ENCODE assay signal across 10 cellular contexts in the genomic region with DNA sequence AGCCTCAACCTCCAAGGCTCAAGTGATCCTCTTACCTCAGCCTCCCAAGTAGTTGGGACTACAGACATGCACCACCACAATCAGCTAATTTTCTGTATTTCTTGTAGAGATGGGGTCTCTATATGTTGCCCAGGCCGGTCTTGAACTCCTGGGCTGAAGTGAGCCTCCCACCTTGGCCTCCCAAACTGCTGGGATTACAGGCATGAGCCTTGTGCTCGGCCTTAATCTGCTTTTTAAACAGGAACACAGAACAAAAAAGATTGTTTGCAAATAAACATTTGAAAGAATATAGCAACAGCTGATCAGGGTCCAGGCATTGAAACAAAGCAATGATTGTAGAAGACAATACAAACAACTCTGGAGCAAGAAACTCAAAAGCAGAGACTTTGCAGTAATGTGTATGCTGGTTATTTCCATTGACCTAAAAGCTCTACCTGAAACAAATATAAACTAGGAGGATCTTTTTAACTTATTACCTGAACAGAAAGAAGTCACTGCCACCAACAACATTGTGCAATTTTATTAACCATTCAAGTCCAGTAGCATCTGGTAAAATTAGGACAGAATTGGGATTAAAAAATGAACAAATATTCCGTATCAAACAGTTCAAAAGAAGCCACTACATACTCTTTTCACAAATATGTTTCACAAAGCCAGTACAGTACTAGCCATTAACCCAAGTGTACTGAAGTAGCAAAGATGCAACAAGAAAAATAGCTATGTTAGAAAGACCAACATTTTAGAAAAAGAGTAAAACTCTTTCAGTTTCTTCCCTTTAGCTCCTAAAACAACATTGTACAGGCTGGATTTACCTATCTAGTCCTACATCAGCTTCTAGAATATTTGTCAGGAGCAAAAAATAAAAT. TPM values are rescaled to one million over a fixed set of nuclear protein-coding genes. Genes with fewer than 3 reads are reported as not detected.
DNase-seq lines count a peak whose midpoint lies in the region; ATAC-seq and TF ChIP-seq lines count a peak whose summit lies in the region.
"Had no signal": no experiment of that assay in that cellular context is flagged by ENCODE, and none has a peak within 500 bp of the region (broad histone marks: within the 10 kb centered on the region; RNA-seq: fewer than 3 reads in every experiment).

No MANE protein-coding gene starts in this region.

- no peak overlapping the region for H3K4ac ChIP-seq in trophoblast cell (ENCODE audit: low read depth, low read length)

- H3K4me2 ChIP-seq in trophoblast cell (ENCODE audit: low read length) = peak overlapping the region; percentile 61
- no peak overlapping the region for H3K4me2 ChIP-seq in osteoblast (ENCODE audit: insufficient read depth, low read length)

- H3K79me2 ChIP-seq in trophoblast cell (ENCODE audit: control insufficient read depth, insufficient read depth, low read length, poor library complexity) (peaks cover 2% of the 10 kb centered on the region), osteoblast (ENCODE audit: insufficient read depth, low read length) (no peaks in the 10 kb centered on the region)

- H3K36me3 Mint-ChIP-seq in WTC11 = peaks cover 35% of the 10 kb centered on the region

- peaks cover 29% of the 10 kb centered on the region for H3K9me3 Mint-ChIP-seq in WTC11

- no peak overlapping the region for H2AFZ ChIP-seq in trophoblast cell (ENCODE audit: insufficient read depth, low read length, poor library complexity)
- no peak overlapping the region for H2AFZ ChIP-seq in osteoblast (ENCODE audit: low read length)

- DNase-seq in WTC11 (ENCODE audit: low spot score) (no peak), trophoblast cell (no peak), osteoblast (ENCODE audit: insufficient read length, low spot score, missing footprints) (no peak), UCSD-AML1 (lab: John Stamatoyannopoulos, UW; ENCODE audit: unreplicated experiment) (no peak), kidney tubule cell (ENCODE audit: low spot score) (no peak)
- no peak for DNase-seq in activated CD4-positive, alpha-beta T cell treated with anti-CD3 and anti-CD28 coated beads, Interleukin-2, amount 50 U/mL, for 1 hour
- DNase-seq: NCI-H1092, nucleus accumbens had no signal

- peak overlapping the region; percentile 77 for H3K14ac ChIP-seq in trophoblast cell (ENCODE audit: low read length)

- CTCF ChIA-PET in WTC11 (lab: Charles Lee) = interaction anchor here (0.7 kb wide), 1 partner anchor 12 kb away, joined by 3 read pairs; no protein-coding TSS in a partner anchor

- H3K9ac ChIP-seq in trophoblast cell (ENCODE audit: low read length) = no peak overlapping the region

- peak overlapping the region; percentile 54 for H4K12ac ChIP-seq in trophoblast cell (ENCODE audit: low read depth, low read length)

- TF ChIP-seq CTCF in WTC11 (IDR thresholded peaks at IDR 0.05) (no peak), osteoblast (IDR thresholded peaks at IDR 0.05; ENCODE audit: extremely low read depth, low read depth, low read length) (no peak)

- POLR2A ChIA-PET in WTC11 (lab: Charles Lee) = interaction anchor here (0.7 kb wide), 1 partner anchor 10 kb away, joined by 4 read pairs; no protein-coding TSS in a partner anchor

- no peak overlapping the region for H3K4me3 Mint-ChIP-seq in WTC11

- H3K4me3 ChIP-seq in trophoblast cell (ENCODE audit: low read depth, low read length) (no peak overlapping the region), osteoblast (ENCODE audit: insufficient read depth, low read length) (no peak overlapping the region)

- peak; percentile 9 for ATAC-seq in GM18519 (IDR thresholded peaks at IDR 0.05; ENCODE audit: low FRiP score, unreplicated experiment)
- peak; percentile 25 for ATAC-seq in HG02610 (IDR thresholded peaks at IDR 0.05; ENCODE audit: unreplicated experiment)
- no peak for ATAC-seq in WTC11

- H3K27me3 ChIP-seq in trophoblast cell (ENCODE audit: insufficient read depth, low read length) = no peaks in the 10 kb centered on the region
- no peaks in the 10 kb centered on the region for H3K27me3 ChIP-seq in osteoblast (ENCODE audit: insufficient read depth, low read length)

- H4K20me1 ChIP-seq in osteoblast (ENCODE audit: insufficient read depth, low read length) = no peaks in the 10 kb centered on the region

- peaks cover 9% of the 10 kb centered on the region for H3K79me1 ChIP-seq in trophoblast cell (ENCODE audit: low read length)

- no peak overlapping the region for H4K8ac ChIP-seq in trophoblast cell (ENCODE audit: low read depth, low read length)

- H2AK5ac ChIP-seq in trophoblast cell (ENCODE audit: low read length) = no peak overlapping the region

- peak overlapping the region; percentile 80 for H4K91ac ChIP-seq in trophoblast cell (ENCODE audit: low read depth, low read length)

- H2BK12ac ChIP-seq in trophoblast cell (ENCODE audit: low read length) = peak overlapping the region; percentile 89

- no peak overlapping the region for H3K27ac Mint-ChIP-seq in WTC11

- WGBS in trophoblast cell (ENCODE audit: extremely low coverage, insufficient coverage, insufficient read length) = no CpG with 5 or more reads among the region's 3 CpGs

- H3K9me3 ChIP-seq in trophoblast cell (ENCODE audit: insufficient read depth, low read depth, low read length) (peaks cover 2% of the 10 kb centered on the region), osteoblast (ENCODE audit: low read depth, low read length) (no peaks in the 10 kb centered on the region)

- H3K4me1 Mint-ChIP-seq in WTC11 = peaks cover 17% of the 10 kb centered on the region

- peak overlapping the region; percentile 99 for H3K27ac ChIP-seq in trophoblast cell (ENCODE audit: low read depth, low read length)
- H3K27ac ChIP-seq in osteoblast (ENCODE audit: low read depth, low read length) = no peak overlapping the region

- no peak overlapping the region for H3K18ac ChIP-seq in trophoblast cell (ENCODE audit: low read length)

- H3K4me1 ChIP-seq in trophoblast cell (ENCODE audit: control insufficient read depth in 1 of 2, insufficient read depth in 2 of 2, low read length in 2 of 2) = peaks cover 0 to 5% of the 10 kb centered on the region in 2 experiments
- H3K4me1 ChIP-seq in osteoblast (ENCODE audit: insufficient read depth, low read length) = no peaks in the 10 kb centered on the region

- H2BK5ac ChIP-seq in trophoblast cell (ENCODE audit: low read depth, low read length, poor library complexity) = no peak overlapping the region

- no peaks in the 10 kb centered on the region for H3K36me3 ChIP-seq in trophoblast cell (ENCODE audit: control insufficient read depth in 1 of 2, insufficient read depth in 2 of 2, low read length in 2 of 2)
- no peaks in the 10 kb centered on the region for H3K36me3 ChIP-seq in osteoblast (ENCODE audit: insufficient read depth, low read length)

- no peaks in the 10 kb centered on the region for H3K27me3 Mint-ChIP-seq in WTC11 (ENCODE audit: low read depth)

- H3K23ac ChIP-seq in trophoblast cell (ENCODE audit: low read length) = no peak overlapping the region

- H2BK120ac ChIP-seq in trophoblast cell (ENCODE audit: insufficient read depth, low read length, poor library complexity) = peak overlapping the region; percentile 93

TF ChIP-seq in WTC11, 78 proteins besides CTCF, POLR2A, EP300 and RAD21:
- peak; percentile 88 for TF ChIP-seq ZNF121 (CRISPR knock-in tag; IDR thresholded peaks at IDR 0.05)
- no peak for TF ChIP-seq ZNF219 (CRISPR knock-in tag; IDR thresholded peaks at IDR 0.05; ENCODE audit: borderline replicate concordance)
- no peak for TF ChIP-seq IRF2 (CRISPR knock-in tag; IDR thresholded peaks at IDR 0.05; ENCODE audit: borderline replicate concordance, low read depth)
- no peak for TF ChIP-seq EMX1 (CRISPR knock-in tag; IDR thresholded peaks at IDR 0.05)
- no peak for TF ChIP-seq CREB1 (CRISPR knock-in tag; IDR thresholded peaks at IDR 0.05)
- TF ChIP-seq, protein P1, sequence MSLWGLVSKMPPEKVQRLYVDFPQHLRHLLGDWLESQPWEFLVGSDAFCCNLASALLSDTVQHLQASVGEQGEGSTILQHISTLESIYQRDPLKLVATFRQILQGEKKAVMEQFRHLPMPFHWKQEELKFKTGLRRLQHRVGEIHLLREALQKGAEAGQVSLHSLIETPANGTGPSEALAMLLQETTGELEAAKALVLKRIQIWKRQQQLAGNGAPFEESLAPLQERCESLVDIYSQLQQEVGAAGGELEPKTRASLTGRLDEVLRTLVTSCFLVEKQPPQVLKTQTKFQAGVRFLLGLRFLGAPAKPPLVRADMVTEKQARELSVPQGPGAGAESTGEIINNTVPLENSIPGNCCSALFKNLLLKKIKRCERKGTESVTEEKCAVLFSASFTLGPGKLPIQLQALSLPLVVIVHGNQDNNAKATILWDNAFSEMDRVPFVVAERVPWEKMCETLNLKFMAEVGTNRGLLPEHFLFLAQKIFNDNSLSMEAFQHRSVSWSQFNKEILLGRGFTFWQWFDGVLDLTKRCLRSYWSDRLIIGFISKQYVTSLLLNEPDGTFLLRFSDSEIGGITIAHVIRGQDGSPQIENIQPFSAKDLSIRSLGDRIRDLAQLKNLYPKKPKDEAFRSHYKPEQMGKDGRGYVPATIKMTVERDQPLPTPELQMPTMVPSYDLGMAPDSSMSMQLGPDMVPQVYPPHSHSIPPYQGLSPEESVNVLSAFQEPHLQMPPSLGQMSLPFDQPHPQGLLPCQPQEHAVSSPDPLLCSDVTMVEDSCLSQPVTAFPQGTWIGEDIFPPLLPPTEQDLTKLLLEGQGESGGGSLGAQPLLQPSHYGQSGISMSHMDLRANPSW (CRISPR knock-in tag; conservative IDR thresholded peaks at IDR 0.05; ENCODE audit: low read depth) = no peak

RNA-seq across cellular contexts. Expression of a gene that starts 14.2 kb away (rescaled TPM):
- total RNA-seq in WTC11 (2021) = 8.9 to 12.1 TPM (median 10.1 TPM) in 3 replicates
- polyA plus RNA-seq in trophoblast cell (2013) = 5.4 and 6.1 TPM in 2 replicates
- 5.4 and 5.6 TPM in 2 replicates for total RNA-seq in osteoblast

RNA-seq across cellular contexts. Expression of a gene that starts 55.2 kb away (rescaled TPM):
- total RNA-seq in WTC11 (2021) (2.0 to 2.2 TPM (median 2.1 TPM) in 3 replicates), osteoblast (3.8 and 4.7 TPM in 2 replicates)
- 0.56 and 0.82 TPM in 2 replicates for polyA plus RNA-seq in trophoblast cell (2013)
